ENCODE assay signal across 8 cellular contexts in the genomic region with DNA sequence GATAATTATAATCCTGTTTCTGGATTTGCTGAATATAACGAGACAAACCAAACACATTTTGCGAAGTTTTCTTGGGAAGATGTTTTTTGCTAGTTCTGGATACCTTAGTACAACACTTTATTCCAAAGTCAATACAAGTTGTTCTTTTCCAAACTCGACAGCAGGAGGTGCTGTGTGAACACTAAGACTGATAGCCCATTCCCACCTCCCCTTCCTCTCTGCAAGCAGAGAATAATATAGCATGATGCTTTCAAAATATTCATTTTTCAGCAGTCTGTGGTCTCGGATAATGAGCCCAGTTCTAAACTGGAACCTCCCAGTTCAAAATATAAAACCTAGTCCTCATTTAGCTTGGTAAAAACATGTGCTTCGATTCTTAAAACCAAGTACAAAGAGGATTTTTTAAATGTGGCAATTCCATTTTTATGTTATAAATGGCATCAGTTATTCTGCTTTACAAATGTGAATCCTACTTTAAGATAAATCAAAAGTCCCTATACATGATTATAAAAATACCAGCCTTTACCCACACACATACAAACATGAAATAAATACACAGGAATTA.
DNase-seq lines count a peak whose midpoint lies in the region; ATAC-seq and TF ChIP-seq lines count a peak whose summit lies in the region.

No MANE protein-coding gene starts in this region.

- TF ChIP-seq CTCF in HFFc6 (IDR thresholded peaks at IDR 0.05) (peak; percentile 74), brain (conservative IDR thresholded peaks at IDR 0.05) (peak; percentile 85 to 86), mesothelial cell of epicardium (IDR thresholded peaks at IDR 0.05; ENCODE audit: unreplicated experiment) (peak; percentile 56), tibial artery (IDR thresholded peaks at IDR 0.05) (peak in 1 of 2 experiments; percentile 27)

- H3K27ac ChIP-seq in tibial artery, result no peak overlapping the region

- no peak overlapping the region for H3K4me3 ChIP-seq in tibial artery

- H3K27ac Mint-ChIP-seq in HFFc6 (no peak overlapping the region), brain (peak overlapping the region in 1 of 5 experiments; percentile 62), mesothelial cell of epicardium (no peak overlapping the region)

- no peaks in the 10 kb centered on the region for H3K4me1 ChIP-seq in tibial artery

- no peak for ATAC-seq in HG03439 (IDR thresholded peaks at IDR 0.05; ENCODE audit: unreplicated experiment)

- H3K9me3 ChIP-seq in tibial artery, result no peaks in the 10 kb centered on the region

- no peaks in the 10 kb centered on the region for H3K36me3 Mint-ChIP-seq in HFFc6 (ENCODE audit: low read depth)
- H3K36me3 Mint-ChIP-seq in brain, result no peaks in the 10 kb centered on the region
- H3K36me3 Mint-ChIP-seq in mesothelial cell of epicardium, result no peaks in the 10 kb centered on the region

- intact Hi-C loops in tibial artery (cut with DNase I; ENCODE audit: low total_unique reads), result no loop called here

- H3K4me1 Mint-ChIP-seq in HFFc6 (ENCODE audit: low read depth), result no peaks in the 10 kb centered on the region
- H3K4me1 Mint-ChIP-seq in brain, result peaks cover 44% of the 10 kb centered on the region
- peaks cover 10% of the 10 kb centered on the region for H3K4me1 Mint-ChIP-seq in mesothelial cell of epicardium

- no peaks in the 10 kb centered on the region for H3K36me3 ChIP-seq in tibial artery

- H3K9me3 Mint-ChIP-seq in HFFc6 (no peaks in the 10 kb centered on the region), brain (no peaks in the 10 kb centered on the region), mesothelial cell of epicardium (no peaks in the 10 kb centered on the region)

- H3K27me3 Mint-ChIP-seq in HFFc6 (ENCODE audit: insufficient read depth) (no peaks in the 10 kb centered on the region), brain (peaks cover 7% of the 10 kb centered on the region), mesothelial cell of epicardium (ENCODE audit: low read depth) (no peaks in the 10 kb centered on the region)

- DNase-seq in DMS79 (lab: John Stamatoyannopoulos, UW), result peak; percentile 8
- DNase-seq in HFFc6, result no peak
- peak; percentile 86 for DNase-seq in NCI-H82 (lab: John Stamatoyannopoulos, UW)
- peak in 1 of 2 experiments; percentile 40 for DNase-seq in mesothelial cell of epicardium (ENCODE audit: low spot score in 2 of 2, unreplicated experiment in 2 of 2)
- DNase-seq in activated CD4-positive, CD25-positive, alpha-beta regulatory T cell treated with anti-CD3 and anti-CD28 coated beads, Interleukin-2, amount 50 U/mL, for 72 hours, result no peak
- DNase-seq in tibial artery, result no peak

- no peak overlapping the region for H3K4me3 Mint-ChIP-seq in HFFc6
- no peak overlapping the region for H3K4me3 Mint-ChIP-seq in brain
- no peak overlapping the region for H3K4me3 Mint-ChIP-seq in mesothelial cell of epicardium

- no peaks in the 10 kb centered on the region for H3K27me3 ChIP-seq in tibial artery

Comparison
In these comparisons a context has a peak if more than half of its experiments do, and no peak if none do; other contexts are left out.
1. DNase-seq: peak in DMS79 (single experiment) and NCI-H82 (single experiment); none in HFFc6 (single experiment), activated CD4-positive, CD25-positive, alpha-beta regulatory T cell treated with anti-CD3 and anti-CD28 coated beads, Interleukin-2, amount 50 U/mL, for 72 hours (single experiment) and tibial artery (0 of 2).